ENCODE assay signal across 8 cellular contexts in the genomic region with DNA sequence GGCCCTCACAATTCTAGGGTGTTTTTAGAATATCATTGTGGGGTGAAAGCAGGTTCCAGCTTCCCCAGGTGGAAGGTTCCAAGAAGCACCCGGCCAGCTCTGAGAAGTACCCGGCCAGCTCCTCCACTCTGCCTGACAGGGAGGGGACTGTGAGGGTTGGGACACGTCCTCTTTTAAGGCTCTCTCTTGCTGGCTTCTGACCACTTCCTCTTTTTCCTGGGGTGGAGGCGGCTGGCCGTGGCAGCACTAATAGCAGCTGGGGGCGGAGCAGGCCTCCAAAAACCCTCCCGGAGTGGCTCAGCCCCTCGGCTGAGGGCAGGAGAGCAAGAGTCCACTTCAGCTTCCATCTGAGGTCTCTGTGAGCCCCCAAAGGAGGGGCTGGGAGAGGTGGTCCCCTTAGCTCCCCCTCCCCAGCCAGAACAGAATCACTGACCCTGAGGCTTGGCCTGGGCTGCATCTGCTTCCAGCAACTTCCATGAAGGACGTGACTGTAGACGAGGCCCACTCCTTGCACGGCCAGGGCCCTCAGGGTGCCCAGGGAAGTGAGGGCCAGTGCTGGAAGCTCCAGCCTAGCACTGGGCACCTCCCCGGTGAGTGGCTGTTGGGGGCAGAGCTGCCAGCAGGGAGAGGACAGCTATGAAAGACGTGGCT. TPM values are rescaled to one million over a fixed set of nuclear protein-coding genes. Genes with fewer than 3 reads are reported as not detected.
A peak's percentile ranks its signal among the peaks of the same experiment; 100 is the strongest.
DNase-seq lines count a peak whose midpoint lies in the region; ATAC-seq and TF ChIP-seq lines count a peak whose summit lies in the region.

No MANE protein-coding gene starts in this region.

- no peak for TF ChIP-seq EP300 in suprapubic skin (IDR thresholded peaks at IDR 0.05)

- no peaks in the 10 kb centered on the region for H3K36me3 Mint-ChIP-seq in glutamatergic neuron (ENCODE audit: unreplicated experiment)

- no peaks in the 10 kb centered on the region for H3K79me2 ChIP-seq in OCI-LY3 (ENCODE audit: low read length)

- no peaks in the 10 kb centered on the region for H3K9me3 Mint-ChIP-seq in glutamatergic neuron (ENCODE audit: unreplicated experiment)

- no peaks in the 10 kb centered on the region for H3K27me3 ChIP-seq in OCI-LY3 (ENCODE audit: low read depth, low read length)
- H3K27me3 ChIP-seq in heart left ventricle, result no peaks in the 10 kb centered on the region
- H3K27me3 ChIP-seq in suprapubic skin, result no peaks in the 10 kb centered on the region
- H3K27me3 ChIP-seq in WERI-Rb-1 (ENCODE audit: insufficient read depth, low read depth, severe bottlenecking), result no peaks in the 10 kb centered on the region

- no peak overlapping the region for H3K27ac Mint-ChIP-seq in glutamatergic neuron (ENCODE audit: unreplicated experiment)

- no peaks in the 10 kb centered on the region for H3K4me1 Mint-ChIP-seq in glutamatergic neuron (ENCODE audit: low read depth, unreplicated experiment)

- 41 to 60% (median 57%) methylated on average over 8 to 13 of the region's 13 CpGs for WGBS in heart left ventricle, 4 donors
- WGBS in suprapubic skin, result 58% methylated on average over 12 of the region's 13 CpGs

- TF ChIP-seq POLR2A in heart left ventricle (IDR thresholded peaks at IDR 0.05) (peak in 1 of 2 donors; percentile 17), suprapubic skin (IDR thresholded peaks at IDR 0.05) (no peak)

- H3K9me3 ChIP-seq in OCI-LY3 (ENCODE audit: insufficient read depth, low read length) (no peaks in the 10 kb centered on the region), heart left ventricle (no peaks in the 10 kb centered on the region), suprapubic skin (no peaks in the 10 kb centered on the region), WERI-Rb-1 (ENCODE audit: severe bottlenecking) (no peaks in the 10 kb centered on the region)

- peak overlapping the region; percentile 72 for H3K4me2 ChIP-seq in OCI-LY3 (ENCODE audit: low read length)

- H2AFZ ChIP-seq in OCI-LY3 (ENCODE audit: low read depth, low read length), result 0 out of 2 replicates have a peak overlapping the region, but pooled peaks have one; percentile 20

- H4K20me1 ChIP-seq in OCI-LY3 (ENCODE audit: insufficient read depth, low read length), result no peaks in the 10 kb centered on the region

- H3K4me3 ChIP-seq in OCI-LY3 (ENCODE audit: low read length) (peak overlapping the region; percentile 53), heart left ventricle (no peak overlapping the region), suprapubic skin (no peak overlapping the region), WERI-Rb-1 (ENCODE audit: low read depth, low read length) (no peak overlapping the region)

- TF ChIP-seq CTCF in OCI-LY3 (IDR thresholded peaks at IDR 0.05; ENCODE audit: low read depth, low read length) (no peak), heart left ventricle (IDR thresholded peaks at IDR 0.05) (no peak), suprapubic skin (IDR thresholded peaks at IDR 0.05) (no peak), WERI-Rb-1 (IDR thresholded peaks at IDR 0.05; ENCODE audit: low read depth, low read length) (no peak), glutamatergic neuron (IDR thresholded peaks at IDR 0.05; ENCODE audit: partially characterized antibody, unreplicated experiment) (no peak)

- no peak overlapping the region for H3K4me3 Mint-ChIP-seq in glutamatergic neuron (ENCODE audit: unreplicated experiment)

- DNase-seq in heart left ventricle (peak; percentile 57 to 84 (median 71)), suprapubic skin (ENCODE audit: low spot score in 2 of 2) (no peak), WERI-Rb-1 (no peak), NCI-H524 (lab: John Stamatoyannopoulos, UW) (no peak), glutamatergic neuron (no peak)

- H3K27me3 Mint-ChIP-seq in glutamatergic neuron (ENCODE audit: unreplicated experiment), result no peaks in the 10 kb centered on the region

- peak; percentile 91 for ATAC-seq in GM19023 (IDR thresholded peaks at IDR 0.05; ENCODE audit: unreplicated experiment)
- peak; percentile 93 for ATAC-seq in HG02885 (IDR thresholded peaks at IDR 0.05; ENCODE audit: poor library complexity, unreplicated experiment)
- ATAC-seq in heart left ventricle, result peak; percentile 73 to 91 (median 80)

- H3K27ac ChIP-seq in OCI-LY3 (ENCODE audit: low read length), result peak overlapping the region; percentile 74
- H3K27ac ChIP-seq in heart left ventricle, result peak overlapping the region in 10 of 12 donors; percentile 50 to 88 (median 62)
- H3K27ac ChIP-seq in suprapubic skin, result peak overlapping the region; percentile 45
- no peak overlapping the region for H3K27ac ChIP-seq in WERI-Rb-1

- intact Hi-C loops in heart left ventricle (cut with DNase I), result loop anchor here in 1 of 10 donors (10.0 kb wide), 1 partner anchor 122 kb away; no protein-coding TSS in a partner anchor

- H3K36me3 ChIP-seq in OCI-LY3 (replicated peaks; ENCODE audit: low read depth, low read length), result peaks cover 10% of the 10 kb centered on the region
- H3K36me3 ChIP-seq in heart left ventricle, result no peaks in the 10 kb centered on the region
- no peaks in the 10 kb centered on the region for H3K36me3 ChIP-seq in suprapubic skin
- no peaks in the 10 kb centered on the region for H3K36me3 ChIP-seq in WERI-Rb-1

- H3K9ac ChIP-seq in OCI-LY3 (ENCODE audit: low read length), result peak overlapping the region; percentile 72

- H3K4me1 ChIP-seq in OCI-LY3 (ENCODE audit: low read length), result peaks cover 63% of the 10 kb centered on the region
- H3K4me1 ChIP-seq in heart left ventricle, result peaks cover 0 to 53% (median 9%) of the 10 kb centered on the region in 12 donors
- peaks cover 6% of the 10 kb centered on the region for H3K4me1 ChIP-seq in suprapubic skin

RNA-seq across cellular contexts. Expression of gene PLCG2, which starts 26.7 kb away (rescaled TPM):
- total RNA-seq in heart left ventricle (10 to 100 TPM in 2 of 9 donors, 1 to 10 TPM in 7; 3.7 to 35.4 (median 6.0) TPM), suprapubic skin (10 to 100 TPM in 3 of 4 donors, 1 to 10 TPM in 1; 6.5 to 24.1 (median 10.5) TPM), glutamatergic neuron (ENCODE audit: unreplicated experiment) (0.49 TPM)
- 1 to 10 TPM; 2.0 to 2.5 TPM for polyA plus RNA-seq in heart left ventricle

Comparison
In these comparisons a context has a peak if more than half of its experiments do, and no peak if none do; other contexts are left out.
1. DNase-seq: peak in heart left ventricle (5 of 5); none in suprapubic skin (0 of 2), WERI-Rb-1 (single experiment), NCI-H524 (0 of 2) and glutamatergic neuron (single experiment).
2. Peak in every context shown above with its lines, with median percentiles within 50 percentile points of each other: ATAC-seq.